Comparison of ENCODE assay signal across 10 cellular contexts in the genomic region with DNA sequence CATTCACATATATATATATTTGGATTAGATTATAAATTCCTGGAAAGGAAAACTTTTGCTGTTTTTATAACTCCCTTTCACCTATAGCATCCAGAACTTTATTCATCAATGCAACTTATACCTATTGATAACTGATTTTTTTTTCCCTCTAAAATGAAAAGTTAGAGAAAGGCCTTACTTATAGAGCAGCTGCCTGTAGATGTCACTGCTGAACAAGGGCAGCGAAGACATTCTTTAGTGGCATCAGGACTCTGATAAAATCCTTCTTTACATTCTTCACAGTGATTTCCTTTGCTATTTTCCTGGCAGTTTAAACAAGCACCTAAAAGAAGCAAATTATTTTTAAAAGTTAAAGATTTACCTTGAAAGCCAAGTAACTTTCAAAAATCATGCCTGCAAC. TPM values are rescaled to one million over a fixed set of nuclear protein-coding genes. Genes with fewer than 3 reads are reported as not detected.
DNase-seq lines count a peak whose midpoint lies in the region; ATAC-seq and TF ChIP-seq lines count a peak whose summit lies in the region.
"Had no signal": no experiment of that assay in that cellular context is flagged by ENCODE, and none has a peak within 500 bp of the region (broad histone marks: within the 10 kb centered on the region; RNA-seq: fewer than 3 reads in every experiment).

No MANE protein-coding gene starts in this region.

- no peak overlapping the region for H3K27ac Mint-ChIP-seq in WTC11

- POLR2A ChIA-PET in WTC11 (lab: Charles Lee) = no interaction called here

- no peak overlapping the region for H3K27ac ChIP-seq in sigmoid colon
- H3K27ac ChIP-seq: neutrophil had no signal

- H3K9me3 ChIP-seq in sigmoid colon = no peaks in the 10 kb centered on the region
- H3K9me3 ChIP-seq: neutrophil had no signal

- TF ChIP-seq EP300 in Ishikawa (IDR thresholded peaks at IDR 0.05; ENCODE audit: borderline replicate concordance) (no peak), sigmoid colon (IDR thresholded peaks at IDR 0.05) (no peak)

- peak; percentile 53 for TF ChIP-seq RAD21 in Ishikawa (IDR thresholded peaks at IDR 0.05; ENCODE audit: low read depth)

- intact Hi-C loops in sigmoid colon (cut with DNase I) = no loop called here

- CTCF ChIA-PET in WTC11 (lab: Charles Lee) = interaction anchor here (1.0 to 1.8 kb wide), 2 partner anchors 103 to 117 kb away, joined by 3 to 6 read pairs; no protein-coding TSS in a partner anchor

- H3K4me1 Mint-ChIP-seq in WTC11 = no peaks in the 10 kb centered on the region

- peak; percentile 52 for ATAC-seq in WTC11
- ATAC-seq in HG02642 (IDR thresholded peaks at IDR 0.05; ENCODE audit: poor library complexity, unreplicated experiment) = no peak

- DNase-seq in DMS53 treated with DMSO at 0.1 percent for 48 hours (lab: John Stamatoyannopoulos, UW; ENCODE audit: unreplicated experiment) (peak; percentile 12), WTC11 (ENCODE audit: low spot score) (no peak), medulla oblongata (ENCODE audit: extremely low spot score) (peak; percentile 46), NCI-H2227 (lab: John Stamatoyannopoulos, UW; ENCODE audit: unreplicated experiment) (no peak), sigmoid colon (no peak)
- DNase-seq in stimulated activated CD4-positive, alpha-beta T cell treated with anti-CD3 and anti-CD28 coated beads, Interleukin-4, amount 100 ng/mL, for 1 hour = no peak
- DNase-seq: NCI-H774 had no signal

- no peaks in the 10 kb centered on the region for H3K36me3 Mint-ChIP-seq in WTC11

- no peaks in the 10 kb centered on the region for H3K27me3 Mint-ChIP-seq in WTC11 (ENCODE audit: low read depth)

- no peak for TF ChIP-seq CTCF in WTC11 (IDR thresholded peaks at IDR 0.05)
- TF ChIP-seq CTCF in sigmoid colon (IDR thresholded peaks at IDR 0.05) = no peak

- H3K4me3 Mint-ChIP-seq in WTC11 = no peak overlapping the region

- no peaks in the 10 kb centered on the region for H3K4me1 ChIP-seq in sigmoid colon

- H3K27me3 ChIP-seq in sigmoid colon = no peaks in the 10 kb centered on the region
- H3K27me3 ChIP-seq: neutrophil had no signal

- no peak overlapping the region for H3K4me3 ChIP-seq in sigmoid colon

- WGBS in sigmoid colon, 2 donors = 91 to 99% methylated on average over 1 of the region's 1 CpG

- TF ChIP-seq POLR2A in sigmoid colon (IDR thresholded peaks at IDR 0.05) = no peak

- no peaks in the 10 kb centered on the region for H3K9me3 Mint-ChIP-seq in WTC11

- H3K36me3 ChIP-seq in sigmoid colon = peaks cover 0 to 10% (median 0%) of the 10 kb centered on the region in 4 donors

TF ChIP-seq in Ishikawa, 13 proteins besides CTCF, POLR2A, EP300 and RAD21:
- TF ChIP-seq CREB1 (IDR thresholded peaks at IDR 0.05; ENCODE audit: low read depth) = no peak
TF ChIP-seq in Ishikawa: peak in this region for 0.

TF ChIP-seq in WTC11, 78 proteins besides CTCF, POLR2A, EP300 and RAD21:
- TF ChIP-seq, protein P1, sequence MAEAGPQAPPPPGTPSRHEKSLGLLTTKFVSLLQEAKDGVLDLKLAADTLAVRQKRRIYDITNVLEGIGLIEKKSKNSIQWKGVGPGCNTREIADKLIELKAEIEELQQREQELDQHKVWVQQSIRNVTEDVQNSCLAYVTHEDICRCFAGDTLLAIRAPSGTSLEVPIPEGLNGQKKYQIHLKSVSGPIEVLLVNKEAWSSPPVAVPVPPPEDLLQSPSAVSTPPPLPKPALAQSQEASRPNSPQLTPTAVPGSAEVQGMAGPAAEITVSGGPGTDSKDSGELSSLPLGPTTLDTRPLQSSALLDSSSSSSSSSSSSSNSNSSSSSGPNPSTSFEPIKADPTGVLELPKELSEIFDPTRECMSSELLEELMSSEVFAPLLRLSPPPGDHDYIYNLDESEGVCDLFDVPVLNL (CRISPR knock-in tag; IDR thresholded peaks at IDR 0.05; ENCODE audit: borderline replicate concordance, low read depth) = no peak
- TF ChIP-seq CBFB (CRISPR knock-in tag; IDR thresholded peaks at IDR 0.05; ENCODE audit: low read depth) (no peak), ZNF263 (CRISPR knock-in tag; IDR thresholded peaks at IDR 0.05; ENCODE audit: low read depth) (no peak), KAT7 (CRISPR knock-in tag; IDR thresholded peaks at IDR 0.05; ENCODE audit: borderline replicate concordance) (no peak), RELA (CRISPR knock-in tag; IDR thresholded peaks at IDR 0.05; ENCODE audit: borderline replicate concordance) (no peak), HMGA2 (CRISPR knock-in tag; IDR thresholded peaks at IDR 0.05) (no peak), NFATC4 (CRISPR knock-in tag; IDR thresholded peaks at IDR 0.05) (no peak), TEAD4 (CRISPR knock-in tag; IDR thresholded peaks at IDR 0.05) (no peak), CREB1 (CRISPR knock-in tag; IDR thresholded peaks at IDR 0.05) (no peak), IRF2 (CRISPR knock-in tag; IDR thresholded peaks at IDR 0.05; ENCODE audit: borderline replicate concordance, low read depth) (no peak)
- TF ChIP-seq, protein P2, sequence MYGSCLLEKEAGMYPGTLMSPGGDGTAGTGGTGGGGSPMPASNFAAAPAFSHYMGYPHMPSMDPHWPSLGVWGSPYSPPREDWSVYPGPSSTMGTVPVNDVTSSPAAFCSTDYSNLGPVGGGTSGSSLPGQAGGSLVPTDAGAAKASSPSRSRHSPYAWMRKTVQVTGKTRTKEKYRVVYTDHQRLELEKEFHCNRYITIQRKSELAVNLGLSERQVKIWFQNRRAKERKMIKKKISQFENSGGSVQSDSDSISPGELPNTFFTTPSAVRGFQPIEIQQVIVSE (CRISPR knock-in tag; IDR thresholded peaks at IDR 0.05; ENCODE audit: borderline replicate concordance) = no peak
- TF ChIP-seq, protein P3, sequence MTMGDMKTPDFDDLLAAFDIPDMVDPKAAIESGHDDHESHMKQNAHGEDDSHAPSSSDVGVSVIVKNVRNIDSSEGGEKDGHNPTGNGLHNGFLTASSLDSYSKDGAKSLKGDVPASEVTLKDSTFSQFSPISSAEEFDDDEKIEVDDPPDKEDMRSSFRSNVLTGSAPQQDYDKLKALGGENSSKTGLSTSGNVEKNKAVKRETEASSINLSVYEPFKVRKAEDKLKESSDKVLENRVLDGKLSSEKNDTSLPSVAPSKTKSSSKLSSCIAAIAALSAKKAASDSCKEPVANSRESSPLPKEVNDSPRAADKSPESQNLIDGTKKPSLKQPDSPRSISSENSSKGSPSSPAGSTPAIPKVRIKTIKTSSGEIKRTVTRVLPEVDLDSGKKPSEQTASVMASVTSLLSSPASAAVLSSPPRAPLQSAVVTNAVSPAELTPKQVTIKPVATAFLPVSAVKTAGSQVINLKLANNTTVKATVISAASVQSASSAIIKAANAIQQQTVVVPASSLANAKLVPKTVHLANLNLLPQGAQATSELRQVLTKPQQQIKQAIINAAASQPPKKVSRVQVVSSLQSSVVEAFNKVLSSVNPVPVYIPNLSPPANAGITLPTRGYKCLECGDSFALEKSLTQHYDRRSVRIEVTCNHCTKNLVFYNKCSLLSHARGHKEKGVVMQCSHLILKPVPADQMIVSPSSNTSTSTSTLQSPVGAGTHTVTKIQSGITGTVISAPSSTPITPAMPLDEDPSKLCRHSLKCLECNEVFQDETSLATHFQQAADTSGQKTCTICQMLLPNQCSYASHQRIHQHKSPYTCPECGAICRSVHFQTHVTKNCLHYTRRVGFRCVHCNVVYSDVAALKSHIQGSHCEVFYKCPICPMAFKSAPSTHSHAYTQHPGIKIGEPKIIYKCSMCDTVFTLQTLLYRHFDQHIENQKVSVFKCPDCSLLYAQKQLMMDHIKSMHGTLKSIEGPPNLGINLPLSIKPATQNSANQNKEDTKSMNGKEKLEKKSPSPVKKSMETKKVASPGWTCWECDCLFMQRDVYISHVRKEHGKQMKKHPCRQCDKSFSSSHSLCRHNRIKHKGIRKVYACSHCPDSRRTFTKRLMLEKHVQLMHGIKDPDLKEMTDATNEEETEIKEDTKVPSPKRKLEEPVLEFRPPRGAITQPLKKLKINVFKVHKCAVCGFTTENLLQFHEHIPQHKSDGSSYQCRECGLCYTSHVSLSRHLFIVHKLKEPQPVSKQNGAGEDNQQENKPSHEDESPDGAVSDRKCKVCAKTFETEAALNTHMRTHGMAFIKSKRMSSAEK (CRISPR knock-in tag; IDR thresholded peaks at IDR 0.05; ENCODE audit: borderline replicate concordance) = no peak

RNA-seq across cellular contexts. Expression of a gene that starts 32.3 kb away (rescaled TPM):
- total RNA-seq in WTC11 (2021) (43.1 to 49.1 TPM (median 48.3 TPM) in 3 replicates), sigmoid colon (10 to 100 TPM; 41.0 to 57.8 (median 49.7) TPM)
- polyA plus RNA-seq in sigmoid colon = 10 to 100 TPM; 10.6 to 25.3 (median 11.4) TPM

Comparison
In these comparisons a context has a peak if more than half of its experiments do, and no peak if none do; other contexts are left out.
1. DNase-seq: peak in DMS53 treated with DMSO at 0.1 percent for 48 hours (single experiment) and medulla oblongata (single experiment); none in WTC11 (single experiment), stimulated activated CD4-positive, alpha-beta T cell treated with anti-CD3 and anti-CD28 coated beads, Interleukin-4, amount 100 ng/mL, for 1 hour (single experiment), NCI-H2227 (single experiment) and sigmoid colon (single experiment).